ENCODE assay signal across 8 cellular contexts in genomic region chr3:130093741-130094391, GRCh38. TPM values are rescaled to one million over a fixed set of nuclear protein-coding genes. Genes with fewer than 3 reads are reported as not detected.
DNase-seq lines count a peak whose midpoint lies in the region; ATAC-seq and TF ChIP-seq lines count a peak whose summit lies in the region.

No MANE protein-coding gene starts in this region.

- TF ChIP-seq CTCF in Loucy (conservative IDR thresholded peaks at IDR 0.05; ENCODE audit: low read length), result no peak

- H3K36me3 ChIP-seq in Loucy (ENCODE audit: insufficient read depth, low read length), result no peaks in the 10 kb centered on the region

- peaks cover 39% of the 10 kb centered on the region for H3K4me1 Mint-ChIP-seq in activated T-cell treated with anti-CD3 and anti-CD28 coated beads, Interleukin-2, amount 50 U/mL, for 72 hours (ENCODE audit: low read depth)

- H3K4me1 ChIP-seq in Loucy (ENCODE audit: insufficient read depth, low read length, poor library complexity, severe bottlenecking), result peaks cover 16% of the 10 kb centered on the region

- H3K4me3 Mint-ChIP-seq in activated T-cell treated with anti-CD3 and anti-CD28 coated beads, Interleukin-2, amount 50 U/mL, for 72 hours, result peak overlapping the region; percentile 74 to 77

- H3K4me3 ChIP-seq in Loucy (ENCODE audit: low read length, poor library complexity, severe bottlenecking), result peak overlapping the region; percentile 84

- no peaks in the 10 kb centered on the region for H3K9me3 Mint-ChIP-seq in activated T-cell treated with anti-CD3 and anti-CD28 coated beads, Interleukin-2, amount 50 U/mL, for 72 hours

- no peaks in the 10 kb centered on the region for H4K20me1 ChIP-seq in Loucy (ENCODE audit: insufficient read depth, low read length, poor library complexity, severe bottlenecking)

- peak; percentile 1 for TF ChIP-seq POLR2A in GM15510 (IDR thresholded peaks at IDR 0.05; ENCODE audit: borderline replicate concordance, extremely low read depth, insufficient read length)

- ATAC-seq in activated T-cell treated with anti-CD3 and anti-CD28 coated beads, Interleukin-2, amount 50 U/mL, for 72 hours (replicated peaks in 1 of 2), result peak; percentile 22 to 52
- no peak for ATAC-seq in HG03442 (IDR thresholded peaks at IDR 0.05; ENCODE audit: unreplicated experiment)

- DNase-seq in activated T-cell treated with anti-CD3 and anti-CD28 coated beads, Interleukin-2, amount 50 U/mL, for 72 hours, result peak; percentile 42 to 51
- DNase-seq in posterior vena cava (ENCODE audit: low spot score) (peak; percentile 68), mucosa of gallbladder (ENCODE audit: low spot score) (no peak), amygdala (lab: John Stamatoyannopoulos, UW) (no peak)
- DNase-seq in effector CD4-positive, alpha-beta T cell, result no peak

- no peaks in the 10 kb centered on the region for H3F3A ChIP-seq in Loucy (ENCODE audit: low read depth)

- no peaks in the 10 kb centered on the region for H3K27me3 Mint-ChIP-seq in activated T-cell treated with anti-CD3 and anti-CD28 coated beads, Interleukin-2, amount 50 U/mL, for 72 hours (ENCODE audit: low read depth)

- peak overlapping the region; percentile 75 for H3K4me2 ChIP-seq in Loucy (ENCODE audit: low read depth, low read length, poor library complexity, severe bottlenecking)

- peak overlapping the region; percentile 79 for H3K9ac ChIP-seq in Loucy (ENCODE audit: low read depth, low read length, poor library complexity, severe bottlenecking)

- H3K36me3 Mint-ChIP-seq in activated T-cell treated with anti-CD3 and anti-CD28 coated beads, Interleukin-2, amount 50 U/mL, for 72 hours (ENCODE audit: insufficient read depth in 2 of 2), result no peaks in the 10 kb centered on the region

- peaks cover 9% of the 10 kb centered on the region; the same call in 1 of the 2 replicates for H3K79me2 ChIP-seq in Loucy (ENCODE audit: insufficient read depth, low read length)

- no peaks in the 10 kb centered on the region for H3K9me3 ChIP-seq in Loucy (ENCODE audit: insufficient read depth, low read depth, low read length)

- peak overlapping the region; percentile 33 for H3K27ac Mint-ChIP-seq in activated T-cell treated with anti-CD3 and anti-CD28 coated beads, Interleukin-2, amount 50 U/mL, for 72 hours

- intact Hi-C loops in posterior vena cava (cut with DNase I), result loop anchor here in 1 of 2 donors (10.0 kb wide), 1 partner anchor 149 kb away; no protein-coding TSS in a partner anchor

- no peaks in the 10 kb centered on the region for H3K27me3 ChIP-seq in Loucy (ENCODE audit: insufficient read depth, low read length, poor library complexity, severe bottlenecking)

- H2AFZ ChIP-seq in Loucy (ENCODE audit: low read length), result peak overlapping the region; percentile 79; the same call in 1 of the 2 replicates

- H3K9me2 ChIP-seq in Loucy (replicated peaks; ENCODE audit: low read depth, low read length), result no peaks in the 10 kb centered on the region

RNA-seq across cellular contexts. Expression of gene ALG1L2, which starts 12.2 kb away (rescaled TPM):
- total RNA-seq in activated T-cell treated with anti-CD3 and anti-CD28 coated beads, Interleukin-2, amount 50 U/mL, for 72 hours, result not detected
- total RNA-seq in posterior vena cava (1 to 10 TPM in 1 of 2 donors, under 1 TPM in 1; 0.90 to 1.1 TPM), mucosa of gallbladder (1.2 TPM)

Comparison
In these comparisons a context has a peak if more than half of its experiments do, and no peak if none do; other contexts are left out.
1. DNase-seq: peak in activated T-cell treated with anti-CD3 and anti-CD28 coated beads, Interleukin-2, amount 50 U/mL, for 72 hours (2 of 2) and posterior vena cava (single experiment); none in mucosa of gallbladder (single experiment), amygdala (0 of 56) and effector CD4-positive, alpha-beta T cell (single experiment).